14 cellular contexts compared by ENCODE assay signal in the genomic region with DNA sequence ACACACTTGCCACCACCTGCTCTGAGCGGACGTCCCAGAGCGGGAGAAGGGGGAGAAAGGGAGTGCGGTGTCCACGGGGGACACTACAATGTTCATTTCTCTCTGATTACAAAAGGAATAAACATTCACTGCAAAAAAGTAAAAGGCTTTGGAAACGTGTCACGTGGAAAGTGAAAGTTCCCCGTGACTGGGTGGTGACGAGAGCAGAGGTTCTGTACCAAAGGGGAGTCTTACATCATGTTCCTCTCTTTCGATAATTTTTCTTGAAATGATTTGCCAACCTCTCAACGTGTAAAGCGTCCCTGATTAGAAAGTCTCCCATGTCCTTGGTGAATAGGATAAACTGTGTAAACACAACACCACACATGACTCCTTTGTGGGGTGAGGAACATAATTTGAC. TPM values are rescaled to one million over a fixed set of nuclear protein-coding genes. Genes with fewer than 3 reads are reported as not detected.
DNase-seq lines count a peak whose midpoint lies in the region; ATAC-seq and TF ChIP-seq lines count a peak whose summit lies in the region.
"Had no signal": no experiment of that assay in that cellular context is flagged by ENCODE, and none has a peak within 500 bp of the region (broad histone marks: within the 10 kb centered on the region; RNA-seq: fewer than 3 reads in every experiment).

No MANE protein-coding gene starts in this region.

- no peak for ATAC-seq in SK-N-SH treated with all-trans-retinoic acid at 6 μM for 48 hours

- no peaks in the 10 kb centered on the region for H3K79me1 ChIP-seq in mesendoderm (ENCODE audit: low read length)

- H3K4me3 Mint-ChIP-seq in activated CD4-positive, alpha-beta memory T cell treated with anti-CD3 and anti-CD28 coated beads for 36 hours, result no peak overlapping the region
- H3K4me3 Mint-ChIP-seq in activated CD4-positive, alpha-beta memory T cell treated with anti-CD3 and anti-CD28 coated beads, Interleukin-2, amount 10 ng/mL, durations not matched to agents 7 days and 5 days, result no peak overlapping the region
- no peak overlapping the region for H3K4me3 Mint-ChIP-seq in activated naive CD8-positive, alpha-beta T cell treated with anti-CD3 and anti-CD28 coated beads for 36 hours
- H3K4me3 Mint-ChIP-seq: IgD-negative memory B cell had no signal

- no peak overlapping the region for H3K18ac ChIP-seq in mesendoderm (ENCODE audit: low read length)

- H3K27me3 Mint-ChIP-seq in activated CD4-positive, alpha-beta memory T cell treated with anti-CD3 and anti-CD28 coated beads for 36 hours, result no peaks in the 10 kb centered on the region
- H3K27me3 Mint-ChIP-seq in activated CD4-positive, alpha-beta memory T cell treated with anti-CD3 and anti-CD28 coated beads, Interleukin-2, amount 10 ng/mL, durations not matched to agents 7 days and 5 days, result no peaks in the 10 kb centered on the region
- no peaks in the 10 kb centered on the region for H3K27me3 Mint-ChIP-seq in activated naive CD8-positive, alpha-beta T cell treated with anti-CD3 and anti-CD28 coated beads for 36 hours
- H3K27me3 Mint-ChIP-seq: IgD-negative memory B cell had no signal

- CTCF ChIA-PET in activated CD4-positive, alpha-beta memory T cell treated with anti-CD3 and anti-CD28 coated beads for 36 hours (lab: Charles Lee), result interaction anchor here (2.0 kb wide), 1 partner anchor 216 kb away, joined by 7 read pairs; no protein-coding TSS in a partner anchor
- CTCF ChIA-PET in activated CD4-positive, alpha-beta memory T cell treated with anti-CD3 and anti-CD28 coated beads, Interleukin-2, amount 10 ng/mL, durations not matched to agents 7 days and 5 days (lab: Charles Lee), result no interaction called here

- no peaks in the 10 kb centered on the region for H3K4me1 ChIP-seq in mesendoderm (ENCODE audit: control insufficient read depth, low read depth, low read length)
- H3K4me1 ChIP-seq: SJCRH30 had no signal

- no peak overlapping the region for H2BK5ac ChIP-seq in mesendoderm (ENCODE audit: low read length)

- no peak overlapping the region for H3K4me2 ChIP-seq in mesendoderm (ENCODE audit: low read length)

- WGBS in mesendoderm (ENCODE audit: extremely low coverage, insufficient coverage, low lambda C conversion rate), result no CpG with 5 or more reads among the region's 12 CpGs

- H3K79me2 ChIP-seq in mesendoderm (ENCODE audit: control insufficient read depth, insufficient read depth, low read length), result no peaks in the 10 kb centered on the region

- no peak overlapping the region for H3K4me3 ChIP-seq in mesendoderm (ENCODE audit: low read length)
- H3K4me3 ChIP-seq: cardiac muscle cell, SJCRH30 had no signal

- H3K23ac ChIP-seq in mesendoderm (ENCODE audit: low read length), result no peak overlapping the region

- H3K56ac ChIP-seq in mesendoderm (ENCODE audit: low read length), result no peak overlapping the region

- H3K9ac ChIP-seq in mesendoderm (ENCODE audit: low read length), result no peak overlapping the region

- H3K36me3 ChIP-seq in KOPT-K1 (ENCODE audit: insufficient read depth, low read length), result no peaks in the 10 kb centered on the region
- no peaks in the 10 kb centered on the region for H3K36me3 ChIP-seq in mesendoderm (ENCODE audit: control insufficient read depth, insufficient read depth, low read length)
- H3K36me3 ChIP-seq: cardiac muscle cell, SJCRH30 had no signal

- H3K27ac Mint-ChIP-seq in activated CD4-positive, alpha-beta memory T cell treated with anti-CD3 and anti-CD28 coated beads for 36 hours, result peak overlapping the region; percentile 66
- H3K27ac Mint-ChIP-seq in activated CD4-positive, alpha-beta memory T cell treated with anti-CD3 and anti-CD28 coated beads, Interleukin-2, amount 10 ng/mL, durations not matched to agents 7 days and 5 days, result no peak overlapping the region
- H3K27ac Mint-ChIP-seq in activated naive CD8-positive, alpha-beta T cell treated with anti-CD3 and anti-CD28 coated beads for 36 hours, result peak overlapping the region; percentile 89
- H3K27ac Mint-ChIP-seq: IgD-negative memory B cell had no signal

- peak overlapping the region; percentile 97 for H3K27ac ChIP-seq in KOPT-K1 (ENCODE audit: low read depth, low read length, poor library complexity, severe bottlenecking)
- H3K27ac ChIP-seq in mesendoderm (ENCODE audit: low read depth, low read length), result no peak overlapping the region
- H3K27ac ChIP-seq: cardiac muscle cell, SJCRH30 had no signal

- peaks cover 30% of the 10 kb centered on the region for H3K4me1 Mint-ChIP-seq in activated CD4-positive, alpha-beta memory T cell treated with anti-CD3 and anti-CD28 coated beads for 36 hours (ENCODE audit: low read depth)
- H3K4me1 Mint-ChIP-seq in activated CD4-positive, alpha-beta memory T cell treated with anti-CD3 and anti-CD28 coated beads, Interleukin-2, amount 10 ng/mL, durations not matched to agents 7 days and 5 days, result peaks cover 18% of the 10 kb centered on the region
- H3K4me1 Mint-ChIP-seq in activated naive CD8-positive, alpha-beta T cell treated with anti-CD3 and anti-CD28 coated beads for 36 hours, result peaks cover 39% of the 10 kb centered on the region

- H3K36me3 Mint-ChIP-seq in activated CD4-positive, alpha-beta memory T cell treated with anti-CD3 and anti-CD28 coated beads for 36 hours, result peaks cover 7% of the 10 kb centered on the region
- H3K36me3 Mint-ChIP-seq in activated CD4-positive, alpha-beta memory T cell treated with anti-CD3 and anti-CD28 coated beads, Interleukin-2, amount 10 ng/mL, durations not matched to agents 7 days and 5 days (ENCODE audit: low read depth), result no peaks in the 10 kb centered on the region
- H3K36me3 Mint-ChIP-seq in activated naive CD8-positive, alpha-beta T cell treated with anti-CD3 and anti-CD28 coated beads for 36 hours, result peaks cover 16% of the 10 kb centered on the region

- H2BK15ac ChIP-seq in mesendoderm (replicated peaks; ENCODE audit: low read depth), result no peak overlapping the region

- no peak overlapping the region for H2AK5ac ChIP-seq in mesendoderm (ENCODE audit: low read length)

- H2BK120ac ChIP-seq in mesendoderm (ENCODE audit: low read depth, low read length), result no peak overlapping the region

- no peak overlapping the region for H3K4ac ChIP-seq in mesendoderm (ENCODE audit: low read depth, low read length)

- no peak overlapping the region for H4K8ac ChIP-seq in mesendoderm (ENCODE audit: low read depth, low read length)

- intact Hi-C loops in activated CD4-positive, alpha-beta memory T cell treated with anti-CD3 and anti-CD28 coated beads for 36 hours (cut with micrococcal nuclease), result loop anchor here (1.0 kb wide), 3 partner anchors 22 to 332 kb away; a partner anchor contains a TSS

- no peaks in the 10 kb centered on the region for H3K9me3 Mint-ChIP-seq in activated CD4-positive, alpha-beta memory T cell treated with anti-CD3 and anti-CD28 coated beads for 36 hours
- H3K9me3 Mint-ChIP-seq in activated CD4-positive, alpha-beta memory T cell treated with anti-CD3 and anti-CD28 coated beads, Interleukin-2, amount 10 ng/mL, durations not matched to agents 7 days and 5 days, result no peaks in the 10 kb centered on the region
- no peaks in the 10 kb centered on the region for H3K9me3 Mint-ChIP-seq in activated naive CD8-positive, alpha-beta T cell treated with anti-CD3 and anti-CD28 coated beads for 36 hours

- peak; percentile 78 for DNase-seq in activated CD4-positive, alpha-beta memory T cell treated with anti-CD3 and anti-CD28 coated beads for 36 hours
- DNase-seq in activated CD4-positive, alpha-beta memory T cell treated with anti-CD3 and anti-CD28 coated beads, Interleukin-2, amount 10 ng/mL, durations not matched to agents 7 days and 5 days, result no peak
- DNase-seq in activated naive CD8-positive, alpha-beta T cell treated with anti-CD3 and anti-CD28 coated beads for 36 hours, result peak; percentile 49
- DNase-seq in stimulated activated CD4-positive, alpha-beta T cell treated with anti-CD3 and anti-CD28 coated beads, Interleukin-4, amount 100 ng/mL, for 24 hours, result peak; percentile 36
- DNase-seq in mesendoderm, result no peak
- no peak for DNase-seq in SHP77 (lab: John Stamatoyannopoulos, UW)
- DNase-seq: effector CD4-positive, alpha-beta T cell; H7; NCI-H1105; SJCRH30 had no signal

- H4K5ac ChIP-seq in mesendoderm (ENCODE audit: low read length), result no peak overlapping the region

- H3K9me3 ChIP-seq in KOPT-K1 (ENCODE audit: insufficient read depth, low read length, poor library complexity, severe bottlenecking), result no peaks in the 10 kb centered on the region
- H3K9me3 ChIP-seq: SJCRH30 had no signal

- POLR2A ChIA-PET in activated CD4-positive, alpha-beta memory T cell treated with anti-CD3 and anti-CD28 coated beads for 36 hours (lab: Charles Lee), result interaction anchor here (0.7 to 1.7 kb wide), 2 partner anchors 21 to 22 kb away, joined by 3 read pairs; no protein-coding TSS in a partner anchor
- POLR2A ChIA-PET in activated CD4-positive, alpha-beta memory T cell treated with anti-CD3 and anti-CD28 coated beads, Interleukin-2, amount 10 ng/mL, durations not matched to agents 7 days and 5 days (lab: Charles Lee), result no interaction called here

- H3K27me3 ChIP-seq in mesendoderm (ENCODE audit: insufficient read depth, low read length, poor library complexity), result no peaks in the 10 kb centered on the region
- H3K27me3 ChIP-seq: cardiac muscle cell, SJCRH30 had no signal

TF ChIP-seq in SK-N-SH treated with all-trans-retinoic acid at 6 μM for 48 hours, 23 proteins besides CTCF, POLR2A, EP300 and RAD21 (continues in another document):
- no peak for TF ChIP-seq GLIS3 (CRISPR knock-in tag; IDR thresholded peaks at IDR 0.05)
- TF ChIP-seq TOX (CRISPR knock-in tag; IDR thresholded peaks at IDR 0.05; ENCODE audit: borderline replicate concordance), result no peak
- no peak for TF ChIP-seq ARNTL (CRISPR knock-in tag; IDR thresholded peaks at IDR 0.05; ENCODE audit: borderline replicate concordance, low read depth)
- TF ChIP-seq SNAI2 (CRISPR knock-in tag; IDR thresholded peaks at IDR 0.05), result no peak

RNA-seq across cellular contexts. Expression of a gene that starts 22.0 kb away (rescaled TPM):
- total RNA-seq in activated CD4-positive, alpha-beta memory T cell treated with anti-CD3 and anti-CD28 coated beads for 36 hours, result 1 to 10 TPM; 8.5 to 9.9 TPM
- total RNA-seq in activated CD4-positive, alpha-beta memory T cell treated with anti-CD3 and anti-CD28 coated beads, Interleukin-2, amount 10 ng/mL, durations not matched to agents 7 days and 5 days, result 1 to 10 TPM; 7.0 to 8.1 TPM
- 10 to 100 TPM in 1 of 2 experiments, 1 to 10 TPM in 1; 9.3 to 10.1 TPM for total RNA-seq in activated naive CD8-positive, alpha-beta T cell treated with anti-CD3 and anti-CD28 coated beads for 36 hours
- polyA plus RNA-seq in mesendoderm (2013, experiment 1 of 2), result 3.9 TPM
- 3.8 TPM for polyA plus RNA-seq in mesendoderm (2013, experiment 2 of 2)

RNA-seq across cellular contexts. Expression of a gene that starts 52.7 kb away (rescaled TPM):
- 1 to 10 TPM; 3.8 to 7.5 TPM for total RNA-seq in activated CD4-positive, alpha-beta memory T cell treated with anti-CD3 and anti-CD28 coated beads for 36 hours
- total RNA-seq in activated CD4-positive, alpha-beta memory T cell treated with anti-CD3 and anti-CD28 coated beads, Interleukin-2, amount 10 ng/mL, durations not matched to agents 7 days and 5 days, result 1 to 10 TPM; 5.1 to 6.3 TPM
- 1 to 10 TPM; 6.3 to 7.6 TPM for total RNA-seq in activated naive CD8-positive, alpha-beta T cell treated with anti-CD3 and anti-CD28 coated beads for 36 hours
- 3.0 TPM for polyA plus RNA-seq in mesendoderm (2013, experiment 1 of 2)
- 3.0 TPM for polyA plus RNA-seq in mesendoderm (2013, experiment 2 of 2)

Comparison
In these comparisons a context has a peak if more than half of its experiments do, and no peak if none do; other contexts are left out.
1. DNase-seq: peak in activated CD4-positive, alpha-beta memory T cell treated with anti-CD3 and anti-CD28 coated beads for 36 hours (single experiment), activated naive CD8-positive, alpha-beta T cell treated with anti-CD3 and anti-CD28 coated beads for 36 hours (single experiment) and stimulated activated CD4-positive, alpha-beta T cell treated with anti-CD3 and anti-CD28 coated beads, Interleukin-4, amount 100 ng/mL, for 24 hours (single experiment); none in activated CD4-positive, alpha-beta memory T cell treated with anti-CD3 and anti-CD28 coated beads, Interleukin-2, amount 10 ng/mL, durations not matched to agents 7 days and 5 days (single experiment), mesendoderm (single experiment) and SHP77 (0 of 2).